10 cellular contexts compared by ENCODE assay signal in genomic region chr15:59522988-59523461, GRCh38.
DNase-seq lines count a peak whose midpoint lies in the region; TF ChIP-seq lines count a peak whose summit lies in the region.
"Had no signal": no experiment of that assay in that cellular context is flagged by ENCODE, and none has a peak within 500 bp of the region (broad histone marks: within the 10 kb centered on the region; RNA-seq: fewer than 3 reads in every experiment).

No MANE protein-coding gene starts in this region.

- H3K9me3 ChIP-seq in neutrophil (no peaks in the 10 kb centered on the region), stomach (no peaks in the 10 kb centered on the region)
- H3K9me3 ChIP-seq: gastroesophageal sphincter, tibial nerve had no signal

- intact Hi-C loops in stomach (cut with DNase I; ENCODE audit: low total_unique reads), result no loop called here

- TF ChIP-seq EP300 in stomach (IDR thresholded peaks at IDR 0.05), result no peak

- peak; percentile 56 for DNase-seq in NCI-H146 (lab: John Stamatoyannopoulos, UW)
- DNase-seq in NCI-H146 treated with DMSO at 0.1 percent for 48 hours (lab: John Stamatoyannopoulos, UW; ENCODE audit: unreplicated experiment), result no peak
- peak; percentile 12 for DNase-seq in NCI-H2029 treated with DMSO at 0.1 percent for 48 hours (lab: John Stamatoyannopoulos, UW)
- peak; percentile 52 for DNase-seq in activated T-cell treated with anti-CD3 and anti-CD28 coated beads, Interleukin-2, amount 50 U/mL, for 24 hours
- no peak for DNase-seq in cerebellar nuclear complex (lab: John Stamatoyannopoulos, UW)
- DNase-seq in stomach, result no peak
- no peak for DNase-seq in NCI-H1048 (lab: John Stamatoyannopoulos, UW)

- TF ChIP-seq POLR2A in stomach (IDR thresholded peaks at IDR 0.05), result no peak

- H3K9me3 Mint-ChIP-seq in activated T-cell treated with anti-CD3 and anti-CD28 coated beads, Interleukin-2, amount 50 U/mL, for 24 hours, result no peaks in the 10 kb centered on the region

- no peak for TF ChIP-seq CTCF in neutrophil (IDR thresholded peaks at IDR 0.05)
- TF ChIP-seq CTCF in stomach (IDR thresholded peaks at IDR 0.05), result no peak

- no peaks in the 10 kb centered on the region for H3K36me3 Mint-ChIP-seq in activated T-cell treated with anti-CD3 and anti-CD28 coated beads, Interleukin-2, amount 50 U/mL, for 24 hours (ENCODE audit: low read depth)

- peaks cover 2% of the 10 kb centered on the region for H3K27me3 Mint-ChIP-seq in activated T-cell treated with anti-CD3 and anti-CD28 coated beads, Interleukin-2, amount 50 U/mL, for 24 hours

- H3K27ac ChIP-seq in neutrophil (peak overlapping the region; percentile 94), stomach (no peak overlapping the region)
- H3K27ac ChIP-seq: gastroesophageal sphincter, tibial nerve had no signal

- no peak overlapping the region for H3K4me3 Mint-ChIP-seq in activated T-cell treated with anti-CD3 and anti-CD28 coated beads, Interleukin-2, amount 50 U/mL, for 24 hours

- peak overlapping the region; percentile 31 to 42 for H3K4me3 ChIP-seq in neutrophil (ENCODE audit: low read depth in 1 of 2, low read length in 1 of 2)
- no peak overlapping the region for H3K4me3 ChIP-seq in stomach
- H3K4me3 ChIP-seq: gastroesophageal sphincter, tibial nerve had no signal

- 74 to 85% (median 81%) methylated on average over 14 to 15 of the region's 15 CpGs for WGBS in stomach, 5 donors

- H3K4me1 ChIP-seq in neutrophil (ENCODE audit: control insufficient read depth in 1 of 2, insufficient read depth in 1 of 2, low read depth in 1 of 2, low read length in 1 of 2) (peaks cover 43 to 49% of the 10 kb centered on the region in 2 experiments), stomach (peaks cover 0 to 8% (median 0%) of the 10 kb centered on the region in 4 donors)
- H3K4me1 ChIP-seq: gastroesophageal sphincter, tibial nerve had no signal

- peaks cover 29% of the 10 kb centered on the region for H3K4me1 Mint-ChIP-seq in activated T-cell treated with anti-CD3 and anti-CD28 coated beads, Interleukin-2, amount 50 U/mL, for 24 hours (ENCODE audit: low read depth)

- H3K27me3 ChIP-seq in neutrophil (no peaks in the 10 kb centered on the region), stomach (no peaks in the 10 kb centered on the region)
- H3K27me3 ChIP-seq: gastroesophageal sphincter, tibial nerve had no signal

- H3K36me3 ChIP-seq in neutrophil, result no peaks in the 10 kb centered on the region
- no peaks in the 10 kb centered on the region for H3K36me3 ChIP-seq in stomach
- H3K36me3 ChIP-seq: gastroesophageal sphincter, tibial nerve had no signal

- H3K27ac Mint-ChIP-seq in activated T-cell treated with anti-CD3 and anti-CD28 coated beads, Interleukin-2, amount 50 U/mL, for 24 hours, result peak overlapping the region; percentile 18

Comparison
In these comparisons a context has a peak if more than half of its experiments do, and no peak if none do; other contexts are left out.
1. DNase-seq: peak in NCI-H146 (single experiment), NCI-H2029 treated with DMSO at 0.1 percent for 48 hours (single experiment) and activated T-cell treated with anti-CD3 and anti-CD28 coated beads, Interleukin-2, amount 50 U/mL, for 24 hours (single experiment); none in NCI-H146 treated with DMSO at 0.1 percent for 48 hours (single experiment), cerebellar nuclear complex (0 of 2), stomach (single experiment) and NCI-H1048 (single experiment).
2. H3K4me3 ChIP-seq: peak in neutrophil (2 of 2); none in stomach (0 of 4).